Comparison of ENCODE assay signal across 35 cellular contexts in genomic region chr3:45080824-45081223, GRCh38. TPM values are rescaled to one million over a fixed set of nuclear protein-coding genes. Genes with fewer than 3 reads are reported as not detected.
"Had no signal": no experiment of that assay in that cellular context is flagged by ENCODE, and none has a peak within 500 bp of the region (broad histone marks: within the 10 kb centered on the region; RNA-seq: fewer than 3 reads in every experiment).

No MANE protein-coding gene starts in this region.

- H3K4me3 Mint-ChIP-seq: immature natural killer cell; memory B cell; mesothelial cell of epicardium; naive B cell; natural killer cell treated with Interleukin-12 subunit alpha and Interleukin-12 subunit beta and Interleukin-15 and Interleukin-18, amount 100 ng/mL, for 72 hours; neural crest cell; stimulated activated naive CD8-positive, alpha-beta T cell treated with anti-CD3 and anti-CD28 coated beads, Interleukin-15, amount 100 ng/mL, for 72 hours; type B pancreatic cell had no signal

- ATAC-seq: foreskin keratinocyte; gastroesophageal sphincter; heart left ventricle; left colon; left ventricle myocardium superior; lower lobe of right lung; mucosa of descending colon; natural killer cell treated with Interleukin-12 subunit alpha and Interleukin-12 subunit beta and Interleukin-15 and Interleukin-18, amount 100 ng/mL, for 72 hours; sciatic nerve; stimulated activated naive CD8-positive, alpha-beta T cell treated with anti-CD3 and anti-CD28 coated beads, Interleukin-15, amount 100 ng/mL, for 72 hours had no signal

- DNase-seq: colonic mucosa; dermis blood vessel endothelial cell; effector memory CD4-positive, alpha-beta T cell; foreskin keratinocyte; heart left ventricle; hippocampal formation; immature natural killer cell; islet precursor cell; kidney glomerular epithelial cell; left colon; left ventricle myocardium superior; lower lobe of right lung; mucosa of descending colon; naive B cell; stimulated activated CD4-positive, alpha-beta T cell treated with anti-CD3 and anti-CD28 coated beads, Interleukin-12 subunit alpha, Interleukin-12 subunit beta, amount 100 ng/mL, for 4 hours; stimulated activated CD4-positive, alpha-beta T cell treated with anti-CD3 and anti-CD28 coated beads, Interleukin-1b, Interleukin-23, amount 100 ng/mL, for 48 hours; stimulated activated CD4-positive, alpha-beta T cell treated with anti-CD3 and anti-CD28 coated beads, Interleukin-4, amount 100 ng/mL, for 1 hour; stimulated activated CD8-positive, alpha-beta memory T cell treated with anti-CD3 and anti-CD28 coated beads, Interleukin-4, amount 100 ng/mL, for 48 hours; stimulated activated naive CD4-positive, alpha-beta T cell; stimulated activated naive CD8-positive, alpha-beta T cell treated with anti-CD3 and anti-CD28 coated beads, Interleukin-15, amount 100 ng/mL, for 72 hours; uterus had no signal

- H3K4me1 ChIP-seq: colonic mucosa, esophagus muscularis mucosa, gastroesophageal sphincter, lower lobe of right lung, parathyroid adenoma, suprapubic skin, uterus had no signal

- H3K79me2 ChIP-seq: parathyroid adenoma had no signal

- H3K9ac ChIP-seq: parathyroid adenoma had no signal

- H3K27ac ChIP-seq: esophagus muscularis mucosa, foreskin keratinocyte, gastroesophageal sphincter, heart left ventricle, lower lobe of right lung, parathyroid adenoma, suprapubic skin, uterus had no signal

- H3K27me3 Mint-ChIP-seq: naive B cell, type B pancreatic cell had no signal

- H3K9me3 Mint-ChIP-seq: immature natural killer cell; mesothelial cell of epicardium; naive B cell; natural killer cell treated with Interleukin-12 subunit alpha and Interleukin-12 subunit beta and Interleukin-15 and Interleukin-18, amount 100 ng/mL, for 72 hours; type B pancreatic cell had no signal

- H3K9me3 ChIP-seq: colonic mucosa, esophagus muscularis mucosa, gastroesophageal sphincter, heart left ventricle, lower lobe of right lung, mucosa of descending colon, suprapubic skin, uterus had no signal

- H3K27me3 ChIP-seq: colonic mucosa, esophagus muscularis mucosa, foreskin keratinocyte, gastroesophageal sphincter, heart left ventricle, suprapubic skin, uterus had no signal

- H3K4me3 ChIP-seq: colonic mucosa, esophagus muscularis mucosa, gastroesophageal sphincter, heart left ventricle, lower lobe of right lung, mucosa of descending colon, smooth muscle cell, suprapubic skin, uterus had no signal

- H3K36me3 ChIP-seq: esophagus muscularis mucosa, gastroesophageal sphincter, heart left ventricle, lower lobe of right lung, uterus had no signal

- H2AFZ ChIP-seq: parathyroid adenoma had no signal

- H3K27ac Mint-ChIP-seq: immature natural killer cell; memory B cell; mesothelial cell of epicardium; naive B cell; natural killer cell treated with Interleukin-12 subunit alpha and Interleukin-12 subunit beta and Interleukin-15 and Interleukin-18, amount 100 ng/mL, for 72 hours; progenitor cell of endocrine pancreas; stimulated activated naive CD8-positive, alpha-beta T cell treated with anti-CD3 and anti-CD28 coated beads, Interleukin-15, amount 100 ng/mL, for 72 hours; type B pancreatic cell had no signal

- H3K4me1 Mint-ChIP-seq: immature natural killer cell; memory B cell; mesothelial cell of epicardium; naive B cell; stimulated activated naive CD8-positive, alpha-beta T cell treated with anti-CD3 and anti-CD28 coated beads, Interleukin-15, amount 100 ng/mL, for 72 hours had no signal

- H3K36me3 Mint-ChIP-seq: immature natural killer cell; memory B cell; mesothelial cell of epicardium; naive B cell; natural killer cell treated with Interleukin-12 subunit alpha and Interleukin-12 subunit beta and Interleukin-15 and Interleukin-18, amount 100 ng/mL, for 72 hours had no signal

- H3K4me2 ChIP-seq: smooth muscle cell had no signal

RNA-seq across cellular contexts. Expression of gene CLEC3B, which starts 54.7 kb away (rescaled TPM):
- total RNA-seq: endothelial cell of umbilical vein; epithelial cell of proximal tubule; foreskin keratinocyte; natural killer cell treated with Interleukin-12 subunit alpha and Interleukin-12 subunit beta and Interleukin-15 and Interleukin-18, amount 100 ng/mL, for 72 hours; neural crest cell; progenitor cell of endocrine pancreas; smooth muscle cell had no signal
- polyA plus RNA-seq: foreskin keratinocyte, smooth muscle cell had no signal
